ENCODE assay signal across 1 cellular context in the genomic region with DNA sequence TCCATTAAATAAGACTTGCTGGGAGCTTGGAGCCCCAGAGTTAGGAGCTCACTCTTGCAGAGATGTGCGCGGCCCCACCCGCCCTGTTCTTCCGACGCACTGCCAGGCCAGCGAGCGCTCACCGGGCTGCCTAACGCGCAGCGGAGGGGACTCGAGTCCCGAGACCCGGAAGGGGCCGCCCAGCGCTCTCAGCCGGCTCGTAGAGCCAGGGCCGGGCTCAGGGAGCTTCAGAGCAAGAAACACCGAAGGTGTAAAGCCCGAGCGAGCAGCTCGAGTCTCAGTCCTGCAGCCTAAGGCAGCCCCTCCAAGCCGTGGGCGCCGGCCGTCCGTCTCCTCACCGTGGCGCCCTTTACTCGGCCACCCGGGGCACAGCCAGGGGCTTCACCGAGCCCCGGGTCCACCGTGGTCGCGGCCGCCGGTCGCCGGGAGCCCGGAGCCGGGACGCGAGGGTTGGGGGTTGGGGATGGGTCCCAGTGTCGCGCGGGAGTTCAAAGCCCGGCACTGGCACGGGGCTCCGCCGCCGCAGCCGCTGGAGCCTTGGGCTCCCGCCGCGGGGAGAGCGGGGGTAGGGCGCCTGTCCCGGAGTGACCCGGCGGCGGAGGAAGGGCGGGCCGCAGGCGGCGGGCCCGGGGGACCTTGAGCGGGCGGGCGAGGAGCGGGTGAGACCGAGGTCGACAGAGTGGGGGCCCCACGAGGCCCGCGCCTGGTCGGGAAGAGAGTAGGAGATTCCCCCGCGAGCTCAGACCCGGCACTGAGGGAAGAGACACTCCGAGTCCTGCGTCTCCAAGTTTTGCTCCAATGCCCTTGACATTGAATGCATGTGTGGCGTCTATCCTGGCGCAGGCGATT.
TF ChIP-seq lines count a peak whose summit lies in the region.

No MANE protein-coding gene starts in this region.

TF ChIP-seq in H1, 55 proteins besides CTCF, POLR2A, EP300 and RAD21 (continued from another document):
- TF ChIP-seq, protein P1, sequence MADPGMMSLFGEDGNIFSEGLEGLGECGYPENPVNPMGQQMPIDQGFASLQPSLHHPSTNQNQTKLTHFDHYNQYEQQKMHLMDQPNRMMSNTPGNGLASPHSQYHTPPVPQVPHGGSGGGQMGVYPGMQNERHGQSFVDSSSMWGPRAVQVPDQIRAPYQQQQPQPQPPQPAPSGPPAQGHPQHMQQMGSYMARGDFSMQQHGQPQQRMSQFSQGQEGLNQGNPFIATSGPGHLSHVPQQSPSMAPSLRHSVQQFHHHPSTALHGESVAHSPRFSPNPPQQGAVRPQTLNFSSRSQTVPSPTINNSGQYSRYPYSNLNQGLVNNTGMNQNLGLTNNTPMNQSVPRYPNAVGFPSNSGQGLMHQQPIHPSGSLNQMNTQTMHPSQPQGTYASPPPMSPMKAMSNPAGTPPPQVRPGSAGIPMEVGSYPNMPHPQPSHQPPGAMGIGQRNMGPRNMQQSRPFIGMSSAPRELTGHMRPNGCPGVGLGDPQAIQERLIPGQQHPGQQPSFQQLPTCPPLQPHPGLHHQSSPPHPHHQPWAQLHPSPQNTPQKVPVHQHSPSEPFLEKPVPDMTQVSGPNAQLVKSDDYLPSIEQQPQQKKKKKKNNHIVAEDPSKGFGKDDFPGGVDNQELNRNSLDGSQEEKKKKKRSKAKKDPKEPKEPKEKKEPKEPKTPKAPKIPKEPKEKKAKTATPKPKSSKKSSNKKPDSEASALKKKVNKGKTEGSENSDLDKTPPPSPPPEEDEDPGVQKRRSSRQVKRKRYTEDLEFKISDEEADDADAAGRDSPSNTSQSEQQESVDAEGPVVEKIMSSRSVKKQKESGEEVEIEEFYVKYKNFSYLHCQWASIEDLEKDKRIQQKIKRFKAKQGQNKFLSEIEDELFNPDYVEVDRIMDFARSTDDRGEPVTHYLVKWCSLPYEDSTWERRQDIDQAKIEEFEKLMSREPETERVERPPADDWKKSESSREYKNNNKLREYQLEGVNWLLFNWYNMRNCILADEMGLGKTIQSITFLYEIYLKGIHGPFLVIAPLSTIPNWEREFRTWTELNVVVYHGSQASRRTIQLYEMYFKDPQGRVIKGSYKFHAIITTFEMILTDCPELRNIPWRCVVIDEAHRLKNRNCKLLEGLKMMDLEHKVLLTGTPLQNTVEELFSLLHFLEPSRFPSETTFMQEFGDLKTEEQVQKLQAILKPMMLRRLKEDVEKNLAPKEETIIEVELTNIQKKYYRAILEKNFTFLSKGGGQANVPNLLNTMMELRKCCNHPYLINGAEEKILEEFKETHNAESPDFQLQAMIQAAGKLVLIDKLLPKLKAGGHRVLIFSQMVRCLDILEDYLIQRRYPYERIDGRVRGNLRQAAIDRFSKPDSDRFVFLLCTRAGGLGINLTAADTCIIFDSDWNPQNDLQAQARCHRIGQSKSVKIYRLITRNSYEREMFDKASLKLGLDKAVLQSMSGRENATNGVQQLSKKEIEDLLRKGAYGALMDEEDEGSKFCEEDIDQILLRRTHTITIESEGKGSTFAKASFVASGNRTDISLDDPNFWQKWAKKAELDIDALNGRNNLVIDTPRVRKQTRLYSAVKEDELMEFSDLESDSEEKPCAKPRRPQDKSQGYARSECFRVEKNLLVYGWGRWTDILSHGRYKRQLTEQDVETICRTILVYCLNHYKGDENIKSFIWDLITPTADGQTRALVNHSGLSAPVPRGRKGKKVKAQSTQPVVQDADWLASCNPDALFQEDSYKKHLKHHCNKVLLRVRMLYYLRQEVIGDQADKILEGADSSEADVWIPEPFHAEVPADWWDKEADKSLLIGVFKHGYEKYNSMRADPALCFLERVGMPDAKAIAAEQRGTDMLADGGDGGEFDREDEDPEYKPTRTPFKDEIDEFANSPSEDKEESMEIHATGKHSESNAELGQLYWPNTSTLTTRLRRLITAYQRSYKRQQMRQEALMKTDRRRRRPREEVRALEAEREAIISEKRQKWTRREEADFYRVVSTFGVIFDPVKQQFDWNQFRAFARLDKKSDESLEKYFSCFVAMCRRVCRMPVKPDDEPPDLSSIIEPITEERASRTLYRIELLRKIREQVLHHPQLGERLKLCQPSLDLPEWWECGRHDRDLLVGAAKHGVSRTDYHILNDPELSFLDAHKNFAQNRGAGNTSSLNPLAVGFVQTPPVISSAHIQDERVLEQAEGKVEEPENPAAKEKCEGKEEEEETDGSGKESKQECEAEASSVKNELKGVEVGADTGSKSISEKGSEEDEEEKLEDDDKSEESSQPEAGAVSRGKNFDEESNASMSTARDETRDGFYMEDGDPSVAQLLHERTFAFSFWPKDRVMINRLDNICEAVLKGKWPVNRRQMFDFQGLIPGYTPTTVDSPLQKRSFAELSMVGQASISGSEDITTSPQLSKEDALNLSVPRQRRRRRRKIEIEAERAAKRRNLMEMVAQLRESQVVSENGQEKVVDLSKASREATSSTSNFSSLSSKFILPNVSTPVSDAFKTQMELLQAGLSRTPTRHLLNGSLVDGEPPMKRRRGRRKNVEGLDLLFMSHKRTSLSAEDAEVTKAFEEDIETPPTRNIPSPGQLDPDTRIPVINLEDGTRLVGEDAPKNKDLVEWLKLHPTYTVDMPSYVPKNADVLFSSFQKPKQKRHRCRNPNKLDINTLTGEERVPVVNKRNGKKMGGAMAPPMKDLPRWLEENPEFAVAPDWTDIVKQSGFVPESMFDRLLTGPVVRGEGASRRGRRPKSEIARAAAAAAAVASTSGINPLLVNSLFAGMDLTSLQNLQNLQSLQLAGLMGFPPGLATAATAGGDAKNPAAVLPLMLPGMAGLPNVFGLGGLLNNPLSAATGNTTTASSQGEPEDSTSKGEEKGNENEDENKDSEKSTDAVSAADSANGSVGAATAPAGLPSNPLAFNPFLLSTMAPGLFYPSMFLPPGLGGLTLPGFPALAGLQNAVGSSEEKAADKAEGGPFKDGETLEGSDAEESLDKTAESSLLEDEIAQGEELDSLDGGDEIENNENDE (IDR thresholded peaks at IDR 0.05; ENCODE audit: insufficient replicate concordance, low read length): no peak
- no peak for TF ChIP-seq KDM5A (IDR thresholded peaks at IDR 0.05; ENCODE audit: low read length)
- peak; percentile 96 for TF ChIP-seq KDM4A (IDR thresholded peaks at IDR 0.05; ENCODE audit: low read depth, low read length, severe bottlenecking)
- peak; percentile 42 for TF ChIP-seq ASH2L (IDR thresholded peaks at IDR 0.05; ENCODE audit: low read length)
- TF ChIP-seq SUZ12 (IDR thresholded peaks at IDR 0.05; ENCODE audit: low read length): peak; percentile 61; the same call in 1 of the 2 replicates
- TF ChIP-seq RBBP5 (IDR thresholded peaks at IDR 0.05; ENCODE audit: borderline replicate concordance, low read depth, low read length): peak; percentile 81
- TF ChIP-seq, protein P2, sequence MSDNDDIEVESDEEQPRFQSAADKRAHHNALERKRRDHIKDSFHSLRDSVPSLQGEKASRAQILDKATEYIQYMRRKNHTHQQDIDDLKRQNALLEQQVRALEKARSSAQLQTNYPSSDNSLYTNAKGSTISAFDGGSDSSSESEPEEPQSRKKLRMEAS (IDR thresholded peaks at IDR 0.05): 0 out of 2 replicates have a peak, but pooled peaks have one; percentile 5
- TF ChIP-seq PHF8 (conservative IDR thresholded peaks at IDR 0.05; ENCODE audit: low read depth, low read length): peak; percentile 47; the same call in 1 of the 2 replicates
